In genomic region chr22:42227435-42227834, GRCh38 we compare ENCODE assay signal across 20 cellular contexts.
"Had no signal": no experiment of that assay in that cellular context is flagged by ENCODE, and none has a peak within 500 bp of the region (broad histone marks: within the 10 kb centered on the region; RNA-seq: fewer than 3 reads in every experiment).

No MANE protein-coding gene starts in this region.

- H3K27me3 ChIP-seq: breast epithelium, colonic mucosa, esophagus squamous epithelium, left lung, ovary, spleen, upper lobe of left lung had no signal

- H3K27me3 Mint-ChIP-seq: activated CD4-positive, alpha-beta memory T cell treated with anti-CD3 and anti-CD28 coated beads, Interleukin-2, amount 10 ng/mL, durations not matched to agents 7 days and 5 days; activated naive CD8-positive, alpha-beta T cell treated with anti-CD3 and anti-CD28 coated beads for 36 hours; naive thymus-derived CD4-positive, alpha-beta T cell; T-cell had no signal

- ATAC-seq: naive thymus-derived CD4-positive, alpha-beta T cell; SK-N-SH treated with all-trans-retinoic acid at 6 μM for 48 hours; stimulated activated naive CD8-positive, alpha-beta T cell treated with anti-CD3 and anti-CD28 coated beads, Interleukin-15, Interleukin-2, amounts not matched to agents 100 U/mL and 50 U/mL, for 24 hours; T-cell had no signal

- H3K4me3 Mint-ChIP-seq: activated CD4-positive, alpha-beta memory T cell treated with anti-CD3 and anti-CD28 coated beads, Interleukin-2, amount 10 ng/mL, durations not matched to agents 7 days and 5 days; activated naive CD8-positive, alpha-beta T cell treated with anti-CD3 and anti-CD28 coated beads for 36 hours; activated T-helper 1 cell treated with anti-CD3 and anti-CD28 coated beads, Interleukin-12 subunit alpha, Interleukin-12 subunit beta, Interleukin-2, Interleukin-4 antibody, amounts not matched to agents 30 ng/mL and 10 ng/mL and 1 ng/mL, durations not matched to agents 14 hours and 24 hours and 36 hours; endodermal cell had no signal

- H3K4me1 ChIP-seq: colonic mucosa, prostate gland had no signal

- H3K36me3 ChIP-seq: breast epithelium, colonic mucosa, esophagus squamous epithelium, left lung, ovary, prostate gland, spleen, upper lobe of left lung had no signal

- H3K27ac ChIP-seq: breast epithelium, colonic mucosa, esophagus squamous epithelium, left lung, prostate gland, spleen, upper lobe of left lung had no signal

- H3K4me3 ChIP-seq: breast epithelium, colonic mucosa, esophagus squamous epithelium, left lung, lung, ovary, prostate gland, spleen, upper lobe of left lung had no signal

- H3K27ac Mint-ChIP-seq: activated CD4-positive, alpha-beta memory T cell treated with anti-CD3 and anti-CD28 coated beads, Interleukin-2, amount 10 ng/mL, durations not matched to agents 7 days and 5 days; activated naive CD8-positive, alpha-beta T cell treated with anti-CD3 and anti-CD28 coated beads for 36 hours; activated T-helper 1 cell treated with anti-CD3 and anti-CD28 coated beads, Interleukin-12 subunit alpha, Interleukin-12 subunit beta, Interleukin-2, Interleukin-4 antibody, amounts not matched to agents 30 ng/mL and 10 ng/mL and 1 ng/mL, durations not matched to agents 14 hours and 24 hours and 36 hours; endodermal cell; T-cell had no signal

- H3K9me3 Mint-ChIP-seq: activated CD4-positive, alpha-beta memory T cell treated with anti-CD3 and anti-CD28 coated beads, Interleukin-2, amount 10 ng/mL, durations not matched to agents 7 days and 5 days; activated naive CD8-positive, alpha-beta T cell treated with anti-CD3 and anti-CD28 coated beads for 36 hours; activated T-helper 1 cell treated with anti-CD3 and anti-CD28 coated beads, Interleukin-12 subunit alpha, Interleukin-12 subunit beta, Interleukin-2, Interleukin-4 antibody, amounts not matched to agents 30 ng/mL and 10 ng/mL and 1 ng/mL, durations not matched to agents 14 hours and 24 hours and 36 hours; endodermal cell; naive thymus-derived CD4-positive, alpha-beta T cell; T-cell had no signal

- H3K9me3 ChIP-seq: breast epithelium, colonic mucosa, esophagus squamous epithelium, left lung, ovary, prostate gland, spleen, upper lobe of left lung had no signal

- DNase-seq: activated CD4-positive, alpha-beta memory T cell treated with anti-CD3 and anti-CD28 coated beads, Interleukin-2, amount 10 ng/mL, durations not matched to agents 7 days and 5 days; activated CD4-positive, alpha-beta T cell treated with anti-CD3 and anti-CD28 coated beads for 48 hours; activated naive CD8-positive, alpha-beta T cell treated with anti-CD3 and anti-CD28 coated beads for 36 hours; amniotic stem cell; colonic mucosa; endodermal cell; esophagus squamous epithelium; left lung; naive thymus-derived CD4-positive, alpha-beta T cell; ovary; spleen; stimulated activated CD4-positive, alpha-beta T cell treated with anti-CD3 and anti-CD28 coated beads, Interleukin-4, amount 100 ng/mL, for 1 hour; stimulated activated naive CD8-positive, alpha-beta T cell treated with anti-CD3 and anti-CD28 coated beads, Interleukin-15, Interleukin-2, amounts not matched to agents 100 U/mL and 50 U/mL, for 24 hours; T-cell; upper lobe of left lung had no signal
